In genomic region chr1:71053758-71054157, GRCh38 we compare ENCODE assay signal across 25 cellular contexts. TPM values are rescaled to one million over a fixed set of nuclear protein-coding genes. Genes with fewer than 3 reads are reported as not detected.
A peak's percentile ranks its signal among the peaks of the same experiment; 100 is the strongest.
DNase-seq lines count a peak whose midpoint lies in the region; ATAC-seq and TF ChIP-seq lines count a peak whose summit lies in the region.
"Had no signal": no experiment of that assay in that cellular context is flagged by ENCODE, and none has a peak within 500 bp of the region (broad histone marks: within the 10 kb centered on the region; RNA-seq: fewer than 3 reads in every experiment).

No MANE protein-coding gene starts in this region.

- H3K4me1 ChIP-seq in RWPE2 (ENCODE audit: insufficient read depth, poor library complexity, severe bottlenecking) (no peaks in the 10 kb centered on the region), left lung (no peaks in the 10 kb centered on the region)

- H3K4me3 ChIP-seq in RWPE2 (ENCODE audit: severe bottlenecking): no peak overlapping the region
- no peak overlapping the region for H3K4me3 ChIP-seq in left lung

- H3K9me3 ChIP-seq in RWPE2 (ENCODE audit: severe bottlenecking): no peaks in the 10 kb centered on the region
- H3K9me3 ChIP-seq in left lung: no peaks in the 10 kb centered on the region

- DNase-seq in stimulated activated CD4-positive, alpha-beta T cell treated with anti-CD3 and anti-CD28 coated beads, Interleukin-15, amount 100 ng/mL, for 24 hours: peak; percentile 8
- no peak for DNase-seq in stimulated activated CD4-positive, alpha-beta T cell treated with anti-CD3 and anti-CD28 coated beads, Interleukin-12 subunit alpha, Interleukin-12 subunit beta, amount 100 ng/mL, for 4 hours
- DNase-seq in RWPE2 (ENCODE audit: low spot score): no peak
- peak in 1 of 2 donors; percentile 58 for DNase-seq in left lung
- DNase-seq in cerebellar cortex (ENCODE audit: low spot score): no peak
- DNase-seq in SIG-M5 treated with dmso at 0.1 percent for 504 hours (lab: John Stamatoyannopoulos, UW; ENCODE audit: unreplicated experiment): no peak
- no peak for DNase-seq in stimulated activated naive CD4-positive, alpha-beta T cell (lab: John Stamatoyannopoulos, UW)
- DNase-seq in activated CD4-positive, alpha-beta T cell treated with anti-CD3 and anti-CD28 coated beads for 4 hours: no peak
- DNase-seq: activated CD8-positive, alpha-beta T cell treated with anti-CD3 and anti-CD28 coated beads for 36 hours; activated effector memory CD4-positive, alpha-beta T cell treated with anti-CD3 and anti-CD28 coated beads, Interleukin-2, amount 50 U/mL, for 16 hours; activated T-cell treated with anti-CD3 and anti-CD28 coated beads for 4 hours; GF-D8; HCEC 1CT; KG1; mesendoderm; MV-4-11; naive B cell; NCI-H1694 treated with DMSO at 0.1 percent for 48 hours; NCI-H2227 treated with DMSO at 0.1 percent for 48 hours; NK-92 treated with Interleukin-12 subunit alpha and Interleukin-12 subunit beta, amount 100 ng/mL, for 24 hours; nucleus accumbens; stimulated activated CD4-positive, alpha-beta T cell treated with anti-CD3 and anti-CD28 coated beads, Interleukin-4, amount 100 ng/mL, for 4 hours; T1000 had no signal

- ATAC-seq in RWPE2 (ENCODE audit: low read depth) (0 out of 3 replicates have a peak, but pooled peaks have one; percentile 12), left lung (peak; percentile 14)
- ATAC-seq: activated CD4-positive, CD25-positive, alpha-beta regulatory T cell treated with anti-CD3 and anti-CD28 coated beads, Interleukin-2, amount 50 U/mL, for 24 hours; activated CD8-positive, alpha-beta T cell treated with anti-CD3 and anti-CD28 coated beads for 36 hours had no signal

- intact Hi-C loops in left lung (cut with DNase I): no loop called here

- TF ChIP-seq CTCF in RWPE2 (IDR thresholded peaks at IDR 0.05; ENCODE audit: poor library complexity, severe bottlenecking): no peak
- no peak for TF ChIP-seq CTCF in left lung (IDR thresholded peaks at IDR 0.05)

- H3K36me3 ChIP-seq in RWPE2 (ENCODE audit: low read depth) (peaks cover 9% of the 10 kb centered on the region), left lung (peaks cover 0 to 9% of the 10 kb centered on the region in 2 donors)

- H3K27ac ChIP-seq in RWPE2 (ENCODE audit: poor library complexity, severe bottlenecking): no peak overlapping the region
- H3K27ac ChIP-seq in left lung: no peak overlapping the region

- H3K27me3 ChIP-seq in RWPE2 (ENCODE audit: insufficient read depth, poor library complexity, severe bottlenecking) (peaks cover 11% of the 10 kb centered on the region), left lung (peaks cover 0 to 15% of the 10 kb centered on the region in 2 donors)

RNA-seq across cellular contexts. Expression of gene PTGER3, which starts 6.1 kb away (rescaled TPM):
- 1 to 10 TPM; 1.0 to 1.6 TPM for total RNA-seq in left lung
- total RNA-seq: activated CD8-positive, alpha-beta T cell treated with anti-CD3 and anti-CD28 coated beads for 36 hours; HT-29 had no signal

RNA-seq across cellular contexts. Expression of gene ZRANB2, which starts 27.1 kb away (rescaled TPM):
- total RNA-seq in left lung: 10 to 100 TPM; 69.8 to 84.9 TPM
